Comparison of ENCODE assay signal across 27 cellular contexts in genomic region chr16:86858501-86858900, GRCh38.
DNase-seq lines count a peak whose midpoint lies in the region; ATAC-seq, FAIRE-seq and TF ChIP-seq lines count a peak whose summit lies in the region.
"Had no signal": no experiment of that assay in that cellular context is flagged by ENCODE, and none has a peak within 500 bp of the region (broad histone marks: within the 10 kb centered on the region; RNA-seq: fewer than 3 reads in every experiment).

No MANE protein-coding gene starts in this region.

- H3K4me1 ChIP-seq in endothelial cell of umbilical vein (ENCODE audit: control insufficient read depth, extremely low read depth, insufficient read depth, low read length) (peaks cover 6% of the 10 kb centered on the region), HepG2 (ENCODE audit: insufficient read depth, low read length) (peaks cover 31% of the 10 kb centered on the region), osteoblast (ENCODE audit: insufficient read depth, low read length) (peaks cover 11% of the 10 kb centered on the region), SJCRH30 (peaks cover 6% of the 10 kb centered on the region; the same call in 1 of the 2 replicates)
- H3K4me1 ChIP-seq: BE2C; BLaER1 treated with 17β-estradiol and CSF1 and Interleukin-3, amounts not matched to agents 10 nM and 100 nM; HAP-1 had no signal

- no peak for TF ChIP-seq RAD21 in HepG2 (CRISPR knock-in tag; IDR thresholded peaks at IDR 0.05)

- no peaks in the 10 kb centered on the region for H3K9me3 ChIP-seq in endothelial cell of umbilical vein (replicated peaks; ENCODE audit: control insufficient read depth, insufficient read depth, low read length)
- peaks cover 14% of the 10 kb centered on the region for H3K9me3 ChIP-seq in HepG2 (ENCODE audit: low read length)
- H3K9me3 ChIP-seq in osteoblast (ENCODE audit: low read depth, low read length), result no peaks in the 10 kb centered on the region
- no peaks in the 10 kb centered on the region for H3K9me3 ChIP-seq in SJCRH30 (replicated peaks)
- H3K9me3 ChIP-seq: A549, BE2C, HAP-1 had no signal

- H2AFZ ChIP-seq in endothelial cell of umbilical vein (ENCODE audit: low read depth, low read length) (peak overlapping the region; percentile 58), HepG2 (ENCODE audit: low read length) (no peak overlapping the region), osteoblast (ENCODE audit: low read length) (no peak overlapping the region)

- H3K4me3 ChIP-seq in endothelial cell of umbilical vein (replicated peaks in 1 of 3; ENCODE audit: insufficient read depth in 1 of 3, low read depth in 1 of 3, low read length in 3 of 3) (no peak overlapping the region), HepG2 (replicated peaks in 1 of 3; ENCODE audit: insufficient read depth in 1 of 3, low read depth in 2 of 3, low read length in 3 of 3) (no peak overlapping the region), osteoblast (ENCODE audit: insufficient read depth, low read length) (no peak overlapping the region), SJCRH30 (no peak overlapping the region)
- H3K4me3 ChIP-seq: A549; BLaER1 treated with 17β-estradiol and CSF1 and Interleukin-3, amounts not matched to agents 10 nM and 100 nM; GM12878; HAP-1 had no signal

- no peak overlapping the region for H3K27ac ChIP-seq in endothelial cell of umbilical vein (ENCODE audit: insufficient read depth, low read depth, low read length)
- peak overlapping the region; percentile 27 for H3K27ac ChIP-seq in HepG2 (ENCODE audit: extremely low read length, insufficient read depth, low read length)
- H3K27ac ChIP-seq in osteoblast (ENCODE audit: low read depth, low read length), result no peak overlapping the region
- H3K27ac ChIP-seq in SJCRH30, result no peak overlapping the region
- H3K27ac ChIP-seq: A549; BLaER1 treated with 17β-estradiol and CSF1 and Interleukin-3, amounts not matched to agents 10 nM and 100 nM had no signal

- peak; percentile 35 for FAIRE-seq in endothelial cell of umbilical vein (lab: Jason Lieb, UNC)
- peak; percentile 82 for FAIRE-seq in HepG2 (lab: Jason Lieb, UNC)
- FAIRE-seq: A549, D721Med, GM12878, H54 had no signal

- H3K9me1 ChIP-seq in endothelial cell of umbilical vein (replicated peaks; ENCODE audit: control insufficient read depth, extremely low read depth, insufficient read depth, low read length), result no peaks in the 10 kb centered on the region

- POLR2A ChIA-PET in endothelial cell of umbilical vein (lab: Charles Lee) (no interaction called here), HepG2 (lab: Yijun Ruan, JAX) (no interaction called here)

- ATAC-seq in HepG2 (peak; percentile 88), GM18519 (IDR thresholded peaks at IDR 0.05; ENCODE audit: low FRiP score, unreplicated experiment) (no peak)
- no peak for ATAC-seq in activated T-cell treated with anti-CD3 and anti-CD28 coated beads, Interleukin-2, amount 50 U/mL, for 72 hours (replicated peaks in 1 of 2)
- ATAC-seq: A549, GM12878 had no signal

- TF ChIP-seq CTCF in chondrocyte (IDR thresholded peaks at IDR 0.05), result no peak
- no peak for TF ChIP-seq CTCF in endothelial cell of umbilical vein (IDR thresholded peaks at IDR 0.05; ENCODE audit: extremely low read depth in 1 of 2, insufficient read depth in 1 of 2, low read depth in 1 of 2, low read length in 2 of 2)
- TF ChIP-seq CTCF in HepG2 (CRISPR knock-in tag; IDR thresholded peaks at IDR 0.05), result no peak
- no peak for TF ChIP-seq CTCF in osteoblast (IDR thresholded peaks at IDR 0.05; ENCODE audit: extremely low read depth, low read depth, low read length)

- no peaks in the 10 kb centered on the region for H3K36me3 Mint-ChIP-seq in chondrocyte (ENCODE audit: low read depth)
- H3K36me3 Mint-ChIP-seq in T-helper 2 cell treated with Interferon-gamma antibody and Interleukin-4, amounts not matched to agents 5 μg/mL and 100 μg/mL, for 36 hours (ENCODE audit: low read depth), result no peaks in the 10 kb centered on the region
- H3K36me3 Mint-ChIP-seq in activated T-cell treated with anti-CD3 and anti-CD28 coated beads, Interleukin-2, amount 50 U/mL, for 72 hours (ENCODE audit: insufficient read depth in 2 of 2), result no peaks in the 10 kb centered on the region
- H3K36me3 Mint-ChIP-seq: CD14-positive monocyte; CD8-positive, alpha-beta memory T cell had no signal

- intact Hi-C loops in endothelial cell of umbilical vein (cut with micrococcal nuclease) (no loop called here), HepG2 (cut with micrococcal nuclease; ENCODE audit: unreplicated experiment) (loop anchor here (10.0 kb wide), 1 partner anchor 274 kb away; no protein-coding TSS in a partner anchor)

- TF ChIP-seq EP300 in HepG2 (IDR thresholded peaks at IDR 0.05; ENCODE audit: low read depth in 2 of 2, low read length in 2 of 2) (peak in 1 of 2 experiments; percentile 5; a peak in 1 of 4 replicates), HepG2 (CRISPR knock-in tag; IDR thresholded peaks at IDR 0.05; ENCODE audit: borderline replicate concordance) (no peak)

- no peaks in the 10 kb centered on the region for H4K20me1 ChIP-seq in endothelial cell of umbilical vein (replicated peaks; ENCODE audit: control insufficient read depth, extremely low read depth, insufficient read depth, low read length)
- no peaks in the 10 kb centered on the region for H4K20me1 ChIP-seq in HepG2 (ENCODE audit: insufficient read depth, low read length)
- no peaks in the 10 kb centered on the region for H4K20me1 ChIP-seq in osteoblast (ENCODE audit: insufficient read depth, low read length)
- H4K20me1 ChIP-seq: BLaER1 treated with 17β-estradiol and CSF1 and Interleukin-3, amounts not matched to agents 10 nM and 100 nM had no signal

- H3K27me3 ChIP-seq in endothelial cell of umbilical vein (ENCODE audit: control insufficient read depth in 2 of 2, insufficient read depth in 2 of 2, low read length in 2 of 2) (peaks cover 0 to 4% of the 10 kb centered on the region in 2 experiments), HepG2 (ENCODE audit: control insufficient read depth in 1 of 2, insufficient read depth in 2 of 2, low read length in 2 of 2) (0 out of 5 replicates have a peak, but pooled peaks cover 0 to 3% of the 10 kb centered on the region in 2 experiments), osteoblast (ENCODE audit: insufficient read depth, low read length) (peaks cover 5% of the 10 kb centered on the region), SJCRH30 (no peaks in the 10 kb centered on the region)
- H3K27me3 ChIP-seq: BE2C; BLaER1 treated with 17β-estradiol and CSF1 and Interleukin-3, amounts not matched to agents 10 nM and 100 nM had no signal

- H3K79me2 ChIP-seq in endothelial cell of umbilical vein (ENCODE audit: control insufficient read depth, insufficient read depth, low read length) (no peaks in the 10 kb centered on the region), HepG2 (ENCODE audit: insufficient read depth, low read length) (no peaks in the 10 kb centered on the region), osteoblast (ENCODE audit: insufficient read depth, low read length) (no peaks in the 10 kb centered on the region)

- H3K9ac ChIP-seq in endothelial cell of umbilical vein (replicated peaks; ENCODE audit: extremely low read depth, insufficient read depth, low read length) (no peak overlapping the region), HepG2 (ENCODE audit: insufficient read depth, low read depth, low read length) (no peak overlapping the region)
- H3K9ac ChIP-seq: BLaER1 treated with 17β-estradiol and CSF1 and Interleukin-3, amounts not matched to agents 10 nM and 100 nM had no signal

- WGBS in HepG2 (ENCODE audit: low lambda C conversion rate), result 2% methylated on average over 10 of the region's 10 CpGs

- H3K27ac Mint-ChIP-seq in chondrocyte (ENCODE audit: unreplicated experiment), result no peak overlapping the region
- no peak overlapping the region for H3K27ac Mint-ChIP-seq in T-helper 2 cell treated with Interferon-gamma antibody and Interleukin-4, amounts not matched to agents 5 μg/mL and 100 μg/mL, for 36 hours
- H3K27ac Mint-ChIP-seq in activated T-cell treated with anti-CD3 and anti-CD28 coated beads, Interleukin-2, amount 50 U/mL, for 72 hours, result no peak overlapping the region
- H3K27ac Mint-ChIP-seq: CD14-positive monocyte; CD4-positive, alpha-beta T cell; CD8-positive, alpha-beta memory T cell; HFFc6 had no signal

- H3K4me2 ChIP-seq in endothelial cell of umbilical vein (ENCODE audit: insufficient read depth, low read length), result no peak overlapping the region
- H3K4me2 ChIP-seq in HepG2 (ENCODE audit: low read depth, low read length), result peak overlapping the region; percentile 55
- H3K4me2 ChIP-seq in osteoblast (ENCODE audit: insufficient read depth, low read length), result peak overlapping the region; percentile 12
- H3K4me2 ChIP-seq: A549; BLaER1 treated with 17β-estradiol and CSF1 and Interleukin-3, amounts not matched to agents 10 nM and 100 nM had no signal

- CTCF ChIA-PET in endothelial cell of umbilical vein (lab: Charles Lee) (no interaction called here), HepG2 (lab: Yijun Ruan, JAX; ENCODE audit: low intra/inter-chr PET ratio, low total read pairs) (no interaction called here)

- H3K27me3 Mint-ChIP-seq in chondrocyte (ENCODE audit: low read depth), result no peaks in the 10 kb centered on the region
- H3K27me3 Mint-ChIP-seq in T-helper 2 cell treated with Interferon-gamma antibody and Interleukin-4, amounts not matched to agents 5 μg/mL and 100 μg/mL, for 36 hours (ENCODE audit: low read depth), result no peaks in the 10 kb centered on the region
- H3K27me3 Mint-ChIP-seq in activated T-cell treated with anti-CD3 and anti-CD28 coated beads, Interleukin-2, amount 50 U/mL, for 72 hours (ENCODE audit: low read depth), result no peaks in the 10 kb centered on the region
- H3K27me3 Mint-ChIP-seq: CD8-positive, alpha-beta memory T cell had no signal

- DNase-seq in chondrocyte (ENCODE audit: low spot score), result peak; percentile 41
- DNase-seq in endothelial cell of umbilical vein (ENCODE audit: low read depth, low spot score), result no peak
- peak; percentile 61 for DNase-seq in HepG2 (ENCODE audit: low spot score)
- DNase-seq in osteoblast (ENCODE audit: insufficient read length, low spot score, missing footprints), result no peak
- no peak for DNase-seq in SJCRH30
- no peak for DNase-seq in T-helper 2 cell treated with Interferon-gamma antibody and Interleukin-4, amounts not matched to agents 5 μg/mL and 100 μg/mL, for 36 hours (ENCODE audit: low spot score)
- DNase-seq in activated T-cell treated with anti-CD3 and anti-CD28 coated beads, Interleukin-2, amount 50 U/mL, for 72 hours, result no peak
- DNase-seq: 8988T; ACHN; AML-193; BE2C; CD4-positive, alpha-beta T cell; CD8-positive, alpha-beta memory T cell; DMS 273 treated with DMSO at 0.1 percent for 48 hours; DMS79; EL; GDM1; GOT3; HFFc6 had no signal

- no TSS peak for BruUV-seq in endothelial cell of umbilical vein (replicated peaks; lab: Mats Ljungman, UMichigan)
- BruUV-seq in HepG2 (replicated peaks; lab: Mats Ljungman, UMichigan), result no TSS peak

- in situ Hi-C loops in HepG2 (cut with HindIII; ENCODE audit: extremely low pct_ligation_motif_present, low pct_unique_long_range_greater_than_20kb), result no loop called here

- H3K9me3 Mint-ChIP-seq in chondrocyte (ENCODE audit: low read depth), result no peaks in the 10 kb centered on the region
- H3K9me3 Mint-ChIP-seq in T-helper 2 cell treated with Interferon-gamma antibody and Interleukin-4, amounts not matched to agents 5 μg/mL and 100 μg/mL, for 36 hours, result no peaks in the 10 kb centered on the region
- no peaks in the 10 kb centered on the region for H3K9me3 Mint-ChIP-seq in activated T-cell treated with anti-CD3 and anti-CD28 coated beads, Interleukin-2, amount 50 U/mL, for 72 hours
- H3K9me3 Mint-ChIP-seq: CD14-positive monocyte; CD4-positive, alpha-beta T cell; HFFc6 had no signal

- TF ChIP-seq POLR2A in endothelial cell of umbilical vein (IDR thresholded peaks at IDR 0.05; ENCODE audit: low read depth, low read length), result no peak
- no peak for TF ChIP-seq POLR2A in HepG2 (IDR thresholded peaks at IDR 0.05; ENCODE audit: insufficient read depth in 1 of 2, low read depth in 2 of 2, low read length in 2 of 2)

- dilution Hi-C loops in endothelial cell of umbilical vein (cut with MboI; ENCODE audit: extremely low pct_ligation_motif_present, low sequenced_read_pairs), result no loop called here

- peaks cover 16% of the 10 kb centered on the region for H3K4me1 Mint-ChIP-seq in chondrocyte (ENCODE audit: low read depth)
- H3K4me1 Mint-ChIP-seq in T-helper 2 cell treated with Interferon-gamma antibody and Interleukin-4, amounts not matched to agents 5 μg/mL and 100 μg/mL, for 36 hours (ENCODE audit: low read depth), result no peaks in the 10 kb centered on the region
- no peaks in the 10 kb centered on the region for H3K4me1 Mint-ChIP-seq in activated T-cell treated with anti-CD3 and anti-CD28 coated beads, Interleukin-2, amount 50 U/mL, for 72 hours (ENCODE audit: low read depth)
- H3K4me1 Mint-ChIP-seq: CD14-positive monocyte; CD8-positive, alpha-beta memory T cell had no signal

- no peak overlapping the region for H3K4me3 Mint-ChIP-seq in chondrocyte (ENCODE audit: unreplicated experiment)
- no peak overlapping the region for H3K4me3 Mint-ChIP-seq in T-helper 2 cell treated with Interferon-gamma antibody and Interleukin-4, amounts not matched to agents 5 μg/mL and 100 μg/mL, for 36 hours
- H3K4me3 Mint-ChIP-seq in activated T-cell treated with anti-CD3 and anti-CD28 coated beads, Interleukin-2, amount 50 U/mL, for 72 hours, result no peak overlapping the region
- H3K4me3 Mint-ChIP-seq: CD14-positive monocyte; CD4-positive, alpha-beta T cell; CD8-positive, alpha-beta memory T cell; HFFc6 had no signal

- no peaks in the 10 kb centered on the region for H3K36me3 ChIP-seq in endothelial cell of umbilical vein (ENCODE audit: control insufficient read depth in 2 of 2, extremely low read depth in 1 of 2, insufficient read depth in 2 of 2, low read length in 2 of 2)
- H3K36me3 ChIP-seq in HepG2 (replicated peaks in 1 of 2; ENCODE audit: control insufficient read depth in 1 of 2, insufficient read depth in 2 of 2, low read length in 2 of 2), result no peaks in the 10 kb centered on the region
- no peaks in the 10 kb centered on the region for H3K36me3 ChIP-seq in osteoblast (ENCODE audit: insufficient read depth, low read length)
- H3K36me3 ChIP-seq in SJCRH30, result no peaks in the 10 kb centered on the region
- H3K36me3 ChIP-seq: BE2C; BLaER1 treated with 17β-estradiol and CSF1 and Interleukin-3, amounts not matched to agents 10 nM and 100 nM; HAP-1 had no signal

Comparison
In these comparisons a context has a peak if more than half of its experiments do, and no peak if none do; other contexts are left out.
1. DNase-seq: peak in chondrocyte (single experiment) and HepG2 (single experiment); none in endothelial cell of umbilical vein (single experiment), osteoblast (single experiment), SJCRH30 (0 of 2), T-helper 2 cell treated with Interferon-gamma antibody and Interleukin-4, amounts not matched to agents 5 μg/mL and 100 μg/mL, for 36 hours (single experiment) and activated T-cell treated with anti-CD3 and anti-CD28 coated beads, Interleukin-2, amount 50 U/mL, for 72 hours (0 of 2).